ENCODE assay signal across 14 cellular contexts in the genomic region with DNA sequence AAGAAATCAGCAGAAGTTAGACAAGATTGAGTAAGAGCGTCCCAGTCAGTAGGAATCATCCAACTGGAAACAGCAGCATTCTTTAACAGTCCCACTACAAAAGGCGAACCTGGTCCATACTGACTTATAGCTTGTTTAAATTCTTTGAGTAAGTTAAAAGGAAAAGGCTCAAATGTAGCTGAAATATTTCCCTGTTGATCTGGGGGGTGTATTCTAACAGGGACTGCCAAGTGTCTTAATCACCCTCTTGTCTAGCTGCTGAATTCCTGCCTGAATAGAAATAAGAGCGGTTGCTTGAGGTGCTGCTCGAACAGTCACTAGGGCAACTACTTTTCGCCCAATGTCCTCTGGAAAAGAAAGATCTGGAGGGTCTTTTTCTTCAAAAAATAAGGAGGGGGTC. TPM values are rescaled to one million over a fixed set of nuclear protein-coding genes. Genes with fewer than 3 reads are reported as not detected.
DNase-seq lines count a peak whose midpoint lies in the region; ATAC-seq and TF ChIP-seq lines count a peak whose summit lies in the region.
"Had no signal": no experiment of that assay in that cellular context is flagged by ENCODE, and none has a peak within 500 bp of the region (broad histone marks: within the 10 kb centered on the region; RNA-seq: fewer than 3 reads in every experiment).

No MANE protein-coding gene starts in this region.

- TF ChIP-seq CTCF in fibroblast of villous mesenchyme (IDR thresholded peaks at IDR 0.05; ENCODE audit: insufficient read depth, low read depth, low read length) = no peak

- DNase-seq in GM04503 (ENCODE audit: low read depth) = peak; percentile 3
- peak; percentile 28 for DNase-seq in fibroblast of villous mesenchyme (ENCODE audit: low read depth)
- DNase-seq in left kidney (ENCODE audit: low read depth, low spot score) = peak; percentile 35
- no peak for DNase-seq in NCI-H1417 treated with DMSO at 0.1 percent for 48 hours (lab: John Stamatoyannopoulos, UW)
- DNase-seq in cerebellum (ENCODE audit: low spot score) = no peak
- DNase-seq: ACHN; AML-193; Caco-2; CD4-positive, alpha-beta T cell; DMS153; DMS79 treated with DMSO at 0.1 percent for 48 hours; GF-D8; H9 had no signal

- ATAC-seq in HG03097 (IDR thresholded peaks at IDR 0.05; ENCODE audit: low FRiP score, unreplicated experiment) = no peak

- no peak overlapping the region for H3K4me3 ChIP-seq in fibroblast of villous mesenchyme (ENCODE audit: low read depth, low read length)

RNA-seq across cellular contexts. Expression of a gene that starts 56.4 kb away (rescaled TPM):
- total RNA-seq in fibroblast of villous mesenchyme (17.3 and 20.0 TPM in 2 replicates), cerebellum (74.9 TPM)

Comparison
In these comparisons a context has a peak if more than half of its experiments do, and no peak if none do; other contexts are left out.
1. DNase-seq: peak in GM04503 (single experiment), fibroblast of villous mesenchyme (single experiment) and left kidney (single experiment); none in NCI-H1417 treated with DMSO at 0.1 percent for 48 hours (single experiment) and cerebellum (single experiment).